ENCODE assay signal across 8 cellular contexts in genomic region chr6:143842902-143843688, GRCh38. TPM values are rescaled to one million over a fixed set of nuclear protein-coding genes. Genes with fewer than 3 reads are reported as not detected.
A peak's percentile ranks its signal among the peaks of the same experiment; 100 is the strongest.
DNase-seq lines count a peak whose midpoint lies in the region; ATAC-seq and TF ChIP-seq lines count a peak whose summit lies in the region.

TSS of gene LTV1 (plus strand) at chr6:143843338. CDS start at chr6:143843478, 140 bp downstream.

- H3K4me3 ChIP-seq in Panc1 (ENCODE audit: low read depth in 2 of 2, low read length in 2 of 2) (peak within 1 kb of the TSS; percentile 89), esophagus (ENCODE audit: low read depth in 1 of 2, low read length in 2 of 2) (peak within 1 kb of the TSS; percentile 96 to 98), mucosa of stomach (ENCODE audit: low read length) (peak within 1 kb of the TSS; percentile 92)

- TF ChIP-seq CTCF in Panc1 (IDR thresholded peaks at IDR 0.05), result no peak

- H3K9me3 Mint-ChIP-seq in activated T-cell treated with anti-CD3 and anti-CD28 coated beads, Interleukin-2, amount 50 U/mL, for 4 hours, result no peaks in the 10 kb centered on the region

- ATAC-seq in GM21723 (IDR thresholded peaks at IDR 0.05; ENCODE audit: unreplicated experiment) (peak; percentile 100), Panc1 (peak; percentile 100)
- ATAC-seq in activated T-cell treated with anti-CD3 and anti-CD28 coated beads, Interleukin-2, amount 50 U/mL, for 4 hours, result peak; percentile 98 to 99

- CTCF ChIA-PET in Panc1 (lab: Charles Lee), result interaction anchor here (1.6 kb wide), 1 partner anchor 268 kb away, joined by 7 read pairs; no protein-coding TSS in a partner anchor

- H3K27ac ChIP-seq in Panc1 (ENCODE audit: low read length) (peak within 1 kb of the TSS; percentile 96), esophagus (ENCODE audit: low read depth in 2 of 2, low read length in 1 of 2) (peak within 1 kb of the TSS; percentile 92 to 95)

- H3K9me3 ChIP-seq in Panc1 (ENCODE audit: control insufficient read depth, insufficient read depth, low read depth, low read length), result no peaks in the 10 kb centered on the region
- no peaks in the 10 kb centered on the region for H3K9me3 ChIP-seq in esophagus (ENCODE audit: control insufficient read depth in 2 of 2, insufficient read depth in 1 of 2, low read depth in 1 of 2, low read length in 1 of 2)
- no peaks in the 10 kb centered on the region for H3K9me3 ChIP-seq in mucosa of stomach (ENCODE audit: control insufficient read depth, low read length)

- no peaks in the 10 kb centered on the region for H3K27me3 ChIP-seq in Panc1 (ENCODE audit: control insufficient read depth, insufficient read depth, low read length)
- no peaks in the 10 kb centered on the region for H3K27me3 ChIP-seq in esophagus (ENCODE audit: control insufficient read depth in 1 of 2, insufficient read depth in 2 of 2, low read length in 2 of 2)
- H3K27me3 ChIP-seq in mucosa of stomach (ENCODE audit: control insufficient read depth, insufficient read depth, low read length), result no peaks in the 10 kb centered on the region

- peak within 1 kb of the TSS; percentile 99 for H3K9ac ChIP-seq in mucosa of stomach (ENCODE audit: low read length)

- no peaks in the 10 kb centered on the region for H3K27me3 Mint-ChIP-seq in activated T-cell treated with anti-CD3 and anti-CD28 coated beads, Interleukin-2, amount 50 U/mL, for 4 hours (ENCODE audit: low read depth)

- H3K4me1 Mint-ChIP-seq in activated T-cell treated with anti-CD3 and anti-CD28 coated beads, Interleukin-2, amount 50 U/mL, for 4 hours (ENCODE audit: low read depth), result peaks cover 25% of the 10 kb centered on the region

- no TSS peak for BruUV-seq in Panc1 (replicated peaks; lab: Mats Ljungman, UMichigan)

- H3K36me3 ChIP-seq in Panc1 (ENCODE audit: control insufficient read depth, insufficient read depth, low read length), result peaks cover 35% of the 10 kb centered on the region
- H3K36me3 ChIP-seq in esophagus (ENCODE audit: control insufficient read depth in 2 of 2, insufficient read depth in 2 of 2, low read length in 1 of 2), result peaks cover 0 to 9% of the 10 kb centered on the region in 2 donors
- no peaks in the 10 kb centered on the region for H3K36me3 ChIP-seq in mucosa of stomach (ENCODE audit: control insufficient read depth, insufficient read depth, low read length)

- WGBS in esophagus, 2 donors, result 0% methylated on average over 63 to 64 of the region's 64 CpGs

- peak; percentile 96 for DNase-seq in DMS53 (lab: John Stamatoyannopoulos, UW)
- DNase-seq in KG1 (lab: John Stamatoyannopoulos, UW), result peak; percentile 93
- peak; percentile 72 for DNase-seq in Panc1 (ENCODE audit: low read depth, low spot score)
- peak; percentile 89 for DNase-seq in activated T-cell treated with anti-CD3 and anti-CD28 coated beads, Interleukin-2, amount 50 U/mL, for 4 hours
- DNase-seq in stimulated activated CD8-positive, alpha-beta memory T cell treated with anti-CD3 and anti-CD28 coated beads, Interleukin-7, amount 100 ng/mL, for 1 hour (ENCODE audit: low read depth in 2 of 2), result peak; percentile 83 to 84

- POLR2A ChIA-PET in Panc1 (lab: Charles Lee), result interaction anchor here (0.6 kb wide), 1 partner anchor 163 kb away, joined by 3 read pairs; no protein-coding TSS in a partner anchor

- intact Hi-C loops in Panc1 (cut with micrococcal nuclease; ENCODE audit: unreplicated experiment), result loop anchor here (5.0 kb wide), 1 partner anchor 166 kb away; the partner anchor contains the start of gene PHACTR2

- H3K36me3 Mint-ChIP-seq in activated T-cell treated with anti-CD3 and anti-CD28 coated beads, Interleukin-2, amount 50 U/mL, for 4 hours (ENCODE audit: insufficient read depth), result peaks cover 23% of the 10 kb centered on the region

- H3K4me1 ChIP-seq in Panc1 (ENCODE audit: control insufficient read depth, insufficient read depth, low read length), result 0 out of 2 replicates have a peak, but pooled peaks cover 6% of the 10 kb centered on the region
- no peaks in the 10 kb centered on the region for H3K4me1 ChIP-seq in esophagus (ENCODE audit: control insufficient read depth in 2 of 2, insufficient read depth in 2 of 2, low read length in 1 of 2)
- peaks cover 17% of the 10 kb centered on the region for H3K4me1 ChIP-seq in mucosa of stomach (ENCODE audit: control insufficient read depth, insufficient read depth, low read length)

- in situ Hi-C loops in Panc1 (cut with HindIII; ENCODE audit: low pct_unique_long_range_greater_than_20kb, low sequenced_read_pairs), result no loop called here

- peak within 1 kb of the TSS; percentile 97 for H3K4me3 Mint-ChIP-seq in activated T-cell treated with anti-CD3 and anti-CD28 coated beads, Interleukin-2, amount 50 U/mL, for 4 hours

RNA-seq across cellular contexts. Expression of gene LTV1, which starts in this region (rescaled TPM):
- 46.8 TPM for total RNA-seq in Panc1 (2021; ENCODE audit: unreplicated experiment)
- polyA plus RNA-seq in Panc1 (2012; ENCODE audit: insufficient read length), result 35.2 TPM
- 10 to 100 TPM; 91.5 to 98.9 (median 96.2) TPM for total RNA-seq in activated T-cell treated with anti-CD3 and anti-CD28 coated beads, Interleukin-2, amount 50 U/mL, for 4 hours
- polyA plus RNA-seq in esophagus, result 10 to 100 TPM; 15.8 to 24.5 TPM

Comparison
In these comparisons a context has a peak if more than half of its experiments do, and no peak if none do; other contexts are left out.
1. Peak in every context shown above with its lines: DNase-seq, ATAC-seq, H3K4me3 ChIP-seq and H3K27ac ChIP-seq.